In the genomic region with DNA sequence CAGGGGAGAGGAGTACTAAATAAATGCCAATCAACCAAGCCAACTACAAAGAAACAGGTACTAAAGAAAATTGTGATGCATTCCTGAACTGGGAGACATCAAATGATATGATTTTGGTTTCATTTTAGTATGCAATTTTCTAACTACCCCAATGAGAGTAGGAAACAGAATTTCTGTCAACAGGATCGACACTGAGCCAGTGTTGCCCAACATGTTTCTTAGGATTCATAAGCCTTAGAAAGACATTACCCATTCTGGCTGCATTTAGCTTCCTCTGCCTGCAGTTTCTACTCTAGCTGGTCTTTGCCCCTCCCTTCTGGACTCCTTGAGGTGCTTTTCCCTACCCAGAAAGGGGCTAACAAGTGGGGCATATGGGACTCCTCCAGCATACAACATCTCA, we compare ENCODE assay signal across 23 cellular contexts. TPM values are rescaled to one million over a fixed set of nuclear protein-coding genes. Genes with fewer than 3 reads are reported as not detected.
DNase-seq lines count a peak whose midpoint lies in the region; ATAC-seq and TF ChIP-seq lines count a peak whose summit lies in the region.
"Had no signal": no experiment of that assay in that cellular context is flagged by ENCODE, and none has a peak within 500 bp of the region (broad histone marks: within the 10 kb centered on the region; RNA-seq: fewer than 3 reads in every experiment).

No MANE protein-coding gene starts in this region.

- H3K27me3 ChIP-seq in DND-41 (ENCODE audit: insufficient read depth, low read length, poor library complexity) = no peaks in the 10 kb centered on the region
- H3K27me3 ChIP-seq: ascending aorta had no signal

- intact Hi-C loops in CD14-positive monocyte (cut with micrococcal nuclease) = loop anchor here in 1 of 2 donors (5.0 kb wide), 2 partner anchors 50 to 70 kb away; partner anchors contain the start of genes KCTD20 and PXT1

- H3K27ac ChIP-seq in DND-41 (ENCODE audit: low read length) = no peak overlapping the region
- H3K27ac ChIP-seq: ascending aorta, thoracic aorta had no signal

- no peaks in the 10 kb centered on the region for H3K9me3 ChIP-seq in DND-41 (ENCODE audit: insufficient read depth, low read length, severe bottlenecking)
- H3K9me3 ChIP-seq: ascending aorta, Caco-2, mucosa of descending colon, thoracic aorta had no signal

- H2AFZ ChIP-seq in DND-41 (ENCODE audit: low read depth, low read length) = no peak overlapping the region

- H4K20me1 ChIP-seq in DND-41 (ENCODE audit: insufficient read depth, low read length) = no peaks in the 10 kb centered on the region

- peak overlapping the region; percentile 52 to 72 for H3K4me3 Mint-ChIP-seq in CD14-positive monocyte
- H3K4me3 Mint-ChIP-seq: activated CD8-positive, alpha-beta memory T cell treated with anti-CD3 and anti-CD28 coated beads, Interleukin-2, amount 10 ng/mL, durations not matched to agents 7 days and 5 days had no signal

- peaks cover 48% of the 10 kb centered on the region for H3K4me1 Mint-ChIP-seq in CD14-positive monocyte

- TF ChIP-seq CTCF in CD14-positive monocyte (IDR thresholded peaks at IDR 0.05) = no peak
- TF ChIP-seq CTCF in DND-41 (IDR thresholded peaks at IDR 0.05; ENCODE audit: borderline replicate concordance, extremely low read depth, low read length, poor library complexity, severe bottlenecking) = no peak

- H3K4me1 ChIP-seq in DND-41 (ENCODE audit: insufficient read depth, low read length) = no peaks in the 10 kb centered on the region
- H3K4me1 ChIP-seq: Caco-2 had no signal

- H3K27me3 Mint-ChIP-seq in CD14-positive monocyte (ENCODE audit: low read depth in 3 of 3) = peaks cover 0 to 3% (median 0%) of the 10 kb centered on the region in 3 donors
- H3K27me3 Mint-ChIP-seq: activated CD8-positive, alpha-beta memory T cell treated with anti-CD3 and anti-CD28 coated beads, Interleukin-2, amount 10 ng/mL, durations not matched to agents 7 days and 5 days had no signal

- H3K36me3 Mint-ChIP-seq in CD14-positive monocyte = peaks cover 63 to 69% of the 10 kb centered on the region in 2 donors

- DNase-seq in CD14-positive monocyte (ENCODE audit: low spot score) (no peak), DND-41 (no peak), SIG-M5 treated with dmso at 0.1 percent for 504 hours (lab: John Stamatoyannopoulos, UW; ENCODE audit: unreplicated experiment) (peak; percentile 70), left lobe of liver (ENCODE audit: low spot score) (no peak), HEK293T (ENCODE audit: extremely low spot score) (no peak), mucosa of gallbladder (ENCODE audit: low spot score) (no peak)
- DNase-seq in activated CD4-positive, alpha-beta T cell treated with anti-CD3 and anti-CD28 coated beads for 4 hours = no peak
- DNase-seq: activated CD4-positive, CD25-positive, alpha-beta regulatory T cell; activated CD8-positive, alpha-beta memory T cell treated with anti-CD3 and anti-CD28 coated beads, Interleukin-2, amount 10 ng/mL, durations not matched to agents 7 days and 5 days; activated effector memory CD4-positive, alpha-beta T cell treated with anti-CD3 and anti-CD28 coated beads, Interleukin-2, amount 50 U/mL, for 16 hours; Caco-2; cerebellar nuclear complex; Kasumi-1; mucosa of descending colon; NCI-H1417; NCI-H526; nucleus accumbens; SHP77; stimulated activated CD4-positive, alpha-beta T cell treated with anti-CD3 and anti-CD28 coated beads, Interleukin-15, amount 100 ng/mL, for 24 hours had no signal

- no peak overlapping the region for H3K9ac ChIP-seq in DND-41 (ENCODE audit: low read depth, low read length)

- H3K4me2 ChIP-seq in DND-41 (ENCODE audit: insufficient read depth, low read length) = no peak overlapping the region

- peak; percentile 14; the same call in 1 of the 3 replicates for ATAC-seq in DND-41 (ENCODE audit: insufficient read depth, low read depth)
- peak; percentile 14 for ATAC-seq in left lobe of liver
- ATAC-seq: activated CD8-positive, alpha-beta memory T cell treated with anti-CD3 and anti-CD28 coated beads, Interleukin-2, amount 10 ng/mL, durations not matched to agents 7 days and 5 days; mucosa of descending colon had no signal

- H3K36me3 ChIP-seq in DND-41 (ENCODE audit: insufficient read depth, low read length) = peaks cover 63% of the 10 kb centered on the region

- CTCF ChIA-PET in HEK293T (lab: Yijun Ruan, JAX) = no interaction called here

- H3K4me3 ChIP-seq in DND-41 (ENCODE audit: low read depth in 1 of 2, low read length in 2 of 2) = no peak overlapping the region
- H3K4me3 ChIP-seq: ascending aorta, mucosa of descending colon, thoracic aorta had no signal

- H3K79me2 ChIP-seq in DND-41 (ENCODE audit: insufficient read depth, low read length) = no peaks in the 10 kb centered on the region

- peaks cover 0 to 4% (median 0%) of the 10 kb centered on the region in 7 donors for H3K9me3 Mint-ChIP-seq in CD14-positive monocyte

- peak overlapping the region; percentile 87 to 97 (median 95) for H3K27ac Mint-ChIP-seq in CD14-positive monocyte
- H3K27ac Mint-ChIP-seq: activated CD8-positive, alpha-beta memory T cell treated with anti-CD3 and anti-CD28 coated beads, Interleukin-2, amount 10 ng/mL, durations not matched to agents 7 days and 5 days had no signal

- POLR2A ChIA-PET in HEK293T (lab: Yijun Ruan, JAX) = no interaction called here

TF ChIP-seq in HEK293T, 16 proteins besides CTCF, POLR2A, EP300 and RAD21:
- no peak for TF ChIP-seq LEF1 (IDR thresholded peaks at IDR 0.05; ENCODE audit: borderline replicate concordance)
- no peak for TF ChIP-seq ARNT (IDR thresholded peaks at IDR 0.05)
- no peak for TF ChIP-seq FOXK2 (IDR thresholded peaks at IDR 0.05)
- TF ChIP-seq, protein P1, sequence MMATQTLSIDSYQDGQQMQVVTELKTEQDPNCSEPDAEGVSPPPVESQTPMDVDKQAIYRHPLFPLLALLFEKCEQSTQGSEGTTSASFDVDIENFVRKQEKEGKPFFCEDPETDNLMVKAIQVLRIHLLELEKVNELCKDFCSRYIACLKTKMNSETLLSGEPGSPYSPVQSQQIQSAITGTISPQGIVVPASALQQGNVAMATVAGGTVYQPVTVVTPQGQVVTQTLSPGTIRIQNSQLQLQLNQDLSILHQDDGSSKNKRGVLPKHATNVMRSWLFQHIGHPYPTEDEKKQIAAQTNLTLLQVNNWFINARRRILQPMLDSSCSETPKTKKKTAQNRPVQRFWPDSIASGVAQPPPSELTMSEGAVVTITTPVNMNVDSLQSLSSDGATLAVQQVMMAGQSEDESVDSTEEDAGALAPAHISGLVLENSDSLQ (IDR thresholded peaks at IDR 0.05) = no peak
- TF ChIP-seq HDGF (IDR thresholded peaks at IDR 0.05; ENCODE audit: borderline replicate concordance) = no peak
- TF ChIP-seq TARDBP (IDR thresholded peaks at IDR 0.05) = no peak
- TF ChIP-seq NFRKB (IDR thresholded peaks at IDR 0.05) = no peak
- TF ChIP-seq FOXM1 (IDR thresholded peaks at IDR 0.05; ENCODE audit: borderline replicate concordance) = no peak
- no peak for TF ChIP-seq ZNF384 (IDR thresholded peaks at IDR 0.05)
- TF ChIP-seq CTBP1 (IDR thresholded peaks at IDR 0.05; ENCODE audit: borderline replicate concordance) = no peak
- no peak for TF ChIP-seq SUZ12 (IDR thresholded peaks at IDR 0.05)
- no peak for TF ChIP-seq ELF4 (IDR thresholded peaks at IDR 0.05)
- TF ChIP-seq L3MBTL2 (conservative IDR thresholded peaks at IDR 0.05) = no peak
- TF ChIP-seq SP1 (IDR thresholded peaks at IDR 0.05) = no peak
- TF ChIP-seq BHLHE40 (IDR thresholded peaks at IDR 0.05; ENCODE audit: borderline replicate concordance) = no peak
- no peak for TF ChIP-seq FOXA1 (IDR thresholded peaks at IDR 0.05)

RNA-seq across cellular contexts. Expression of gene KCTD20, which starts 49.8 kb away (rescaled TPM):
- polyA plus RNA-seq in CD14-positive monocyte = 10 to 100 TPM; 73.9 to 79.7 TPM
- total RNA-seq in left lobe of liver = 28.5 TPM
- total RNA-seq in mucosa of gallbladder = 37.2 TPM

RNA-seq across cellular contexts. Expression of gene PXT1, which starts 50.0 kb away (rescaled TPM):
- under 1 TPM; 0.24 to 0.31 TPM for polyA plus RNA-seq in CD14-positive monocyte
- 0.10 TPM for total RNA-seq in left lobe of liver
- total RNA-seq in mucosa of gallbladder = not detected
- total RNA-seq: ascending aorta, Caco-2, Daoy, liver, mucosa of descending colon, thoracic aorta had no signal
- polyA plus RNA-seq: liver had no signal

RNA-seq across cellular contexts. Expression of gene STK38, which starts 54.7 kb away (rescaled TPM):
- polyA plus RNA-seq in CD14-positive monocyte = 10 to 100 TPM; 57.1 to 95.7 TPM
- total RNA-seq in left lobe of liver = 13.5 TPM
- total RNA-seq in mucosa of gallbladder = 41.6 TPM
